22 cellular contexts compared by ENCODE assay signal in genomic region chr5:133433641-133434040, GRCh38.
"Had no signal": no experiment of that assay in that cellular context is flagged by ENCODE, and none has a peak within 500 bp of the region (broad histone marks: within the 10 kb centered on the region; RNA-seq: fewer than 3 reads in every experiment).

No MANE protein-coding gene starts in this region.

- H3K27ac Mint-ChIP-seq: activated CD4-positive, alpha-beta T cell treated with anti-CD3 and anti-CD28 coated beads for 36 hours; activated CD8-positive, alpha-beta T cell treated with anti-CD3 and anti-CD28 coated beads for 36 hours; activated naive CD4-positive, alpha-beta T cell treated with anti-CD3 and anti-CD28 coated beads for 36 hours; activated naive CD8-positive, alpha-beta T cell had no signal

- ATAC-seq: activated CD4-positive, alpha-beta T cell treated with anti-CD3 and anti-CD28 coated beads for 36 hours; activated CD8-positive, alpha-beta T cell treated with anti-CD3 and anti-CD28 coated beads for 36 hours; activated T-cell treated with anti-CD3 and anti-CD28 coated beads, Interleukin-2, amount 50 U/mL, for 4 hours had no signal

- H3K27me3 ChIP-seq: breast epithelium, Peyer's patch, SJCRH30 had no signal

- DNase-seq: activated CD4-positive, alpha-beta T cell treated with anti-CD3 and anti-CD28 coated beads for 36 hours; activated CD4-positive, alpha-beta T cell treated with anti-CD3 and anti-CD28 coated beads, Interleukin-2, amount 50 U/mL, for 1 hour; activated CD8-positive, alpha-beta T cell treated with anti-CD3 and anti-CD28 coated beads for 36 hours; activated gamma-delta T cell; activated naive CD4-positive, alpha-beta T cell treated with anti-CD3 and anti-CD28 coated beads for 36 hours; activated T-cell treated with anti-CD3 and anti-CD28 coated beads, Interleukin-2, amount 50 U/mL, for 4 hours; anterior cingulate cortex; caudate nucleus; NCI-H1092; NCI-H1930; NCI-H2107; NCI-H510A treated with DMSO at 0.1 percent for 48 hours; Peyer's patch; Right ventricle myocardium superior; SJCRH30; SK-N-SH; T-helper 1 cell had no signal

- H3K36me3 ChIP-seq: breast epithelium, Peyer's patch, SJCRH30 had no signal

- H3K36me3 Mint-ChIP-seq: activated naive CD8-positive, alpha-beta T cell had no signal

- H3K9me3 Mint-ChIP-seq: activated CD8-positive, alpha-beta T cell treated with anti-CD3 and anti-CD28 coated beads for 36 hours; activated naive CD4-positive, alpha-beta T cell treated with anti-CD3 and anti-CD28 coated beads for 36 hours; activated T-cell treated with anti-CD3 and anti-CD28 coated beads, Interleukin-2, amount 50 U/mL, for 4 hours had no signal

- H3K27ac ChIP-seq: breast epithelium, KMS-11, Peyer's patch, RWPE1, SJCRH30, VCaP had no signal

- H3K4me1 Mint-ChIP-seq: activated CD4-positive, alpha-beta T cell treated with anti-CD3 and anti-CD28 coated beads for 36 hours had no signal

- H3K27me3 Mint-ChIP-seq: activated naive CD8-positive, alpha-beta T cell had no signal

- H3K4me3 ChIP-seq: breast epithelium, Peyer's patch, SJCRH30 had no signal

- H3K4me3 Mint-ChIP-seq: activated CD4-positive, alpha-beta T cell treated with anti-CD3 and anti-CD28 coated beads for 36 hours; activated CD8-positive, alpha-beta T cell treated with anti-CD3 and anti-CD28 coated beads for 36 hours; activated naive CD4-positive, alpha-beta T cell treated with anti-CD3 and anti-CD28 coated beads for 36 hours; activated naive CD8-positive, alpha-beta T cell; activated T-cell treated with anti-CD3 and anti-CD28 coated beads, Interleukin-2, amount 50 U/mL, for 4 hours had no signal
